1 cellular context compared by ENCODE assay signal in genomic region chr22:37817705-37818311, GRCh38.
TF ChIP-seq lines count a peak whose summit lies in the region.

No MANE protein-coding gene starts in this region.

TF ChIP-seq in HepG2, 621 proteins besides CTCF, POLR2A, EP300 and RAD21 (continued from another document and continues in another):
- TF ChIP-seq ZNF281 (CRISPR knock-in tag; IDR thresholded peaks at IDR 0.05; ENCODE audit: borderline replicate concordance) (no peak; the same call in 1 of the 2 replicates), ZNF30 (CRISPR knock-in tag; IDR thresholded peaks at IDR 0.05) (no peak), DMAP1 (CRISPR knock-in tag; IDR thresholded peaks at IDR 0.05) (0 out of 2 replicates have a peak, but pooled peaks have one; percentile 23), ZFP62 (CRISPR knock-in tag; IDR thresholded peaks at IDR 0.05) (no peak), HDAC2 (CRISPR knock-in tag; IDR thresholded peaks at IDR 0.05) (peak; percentile 90), DBP (CRISPR knock-in tag; IDR thresholded peaks at IDR 0.05; ENCODE audit: not compliant biosample characterization) (no peak), ZKSCAN1 (IDR thresholded peaks at IDR 0.05; ENCODE audit: low read length) (no peak), ETV5 (CRISPR knock-in tag; IDR thresholded peaks at IDR 0.05; ENCODE audit: borderline replicate concordance) (peak; percentile 74; the same call in 1 of the 2 replicates), HOXA5 (CRISPR knock-in tag; IDR thresholded peaks at IDR 0.05) (peak; percentile 88; the same call in 1 of the 2 replicates), POLR2AphosphoS5 (IDR thresholded peaks at IDR 0.05; ENCODE audit: low read depth, low read length) (no peak; the same call in 1 of the 2 replicates), RNF2 (conservative IDR thresholded peaks at IDR 0.05; ENCODE audit: low read depth) (no peak), TEAD3 (CRISPR knock-in tag; optimal IDR thresholded peaks at IDR 0.05; ENCODE audit: borderline replicate concordance) (peak; percentile 88), TERF1 (CRISPR knock-in tag; IDR thresholded peaks at IDR 0.05) (no peak), SRSF1 (optimal IDR thresholded peaks at IDR 0.05; ENCODE audit: low read depth, low read length) (peak; percentile 82), MTF2 (CRISPR knock-in tag; IDR thresholded peaks at IDR 0.05; ENCODE audit: borderline replicate concordance) (no peak), STAT6 (CRISPR knock-in tag; IDR thresholded peaks at IDR 0.05; ENCODE audit: borderline replicate concordance) (no peak), RBAK (CRISPR knock-in tag; IDR thresholded peaks at IDR 0.05) (no peak), ZNF687 (CRISPR knock-in tag; IDR thresholded peaks at IDR 0.05) (peak; percentile 96), ZNF343 (CRISPR knock-in tag; IDR thresholded peaks at IDR 0.05) (no peak), ZNF792 (CRISPR knock-in tag; IDR thresholded peaks at IDR 0.05) (0 out of 2 replicates have a peak, but pooled peaks have one; percentile 22), TBP (CRISPR knock-in tag; IDR thresholded peaks at IDR 0.05) (peak; percentile 38; the same call in 1 of the 2 replicates), ZIK1 (CRISPR knock-in tag; IDR thresholded peaks at IDR 0.05; ENCODE audit: borderline replicate concordance, low read depth) (peak; percentile 80), ZNF335 (CRISPR knock-in tag; IDR thresholded peaks at IDR 0.05) (peak; percentile 92), UBTF (CRISPR knock-in tag; IDR thresholded peaks at IDR 0.05) (peak; percentile 85), YEATS2 (CRISPR knock-in tag; IDR thresholded peaks at IDR 0.05; ENCODE audit: borderline replicate concordance) (peak; percentile 86), ZSCAN21 (CRISPR knock-in tag; IDR thresholded peaks at IDR 0.05; ENCODE audit: borderline replicate concordance) (peak; percentile 81), ZNF101 (CRISPR knock-in tag; IDR thresholded peaks at IDR 0.05; ENCODE audit: borderline replicate concordance, low read depth) (no peak), ZNF484 (CRISPR knock-in tag; IDR thresholded peaks at IDR 0.05; ENCODE audit: borderline replicate concordance, low read depth) (no peak), NKX3-1 (CRISPR knock-in tag; IDR thresholded peaks at IDR 0.05) (no peak), ARID2 (CRISPR knock-in tag; IDR thresholded peaks at IDR 0.05; ENCODE audit: borderline replicate concordance) (no peak), ZNF589 (CRISPR knock-in tag; conservative IDR thresholded peaks at IDR 0.05) (no peak), SYNCRIP (IDR thresholded peaks at IDR 0.05; ENCODE audit: insufficient read depth, low read depth, low read length) (no peak), MAF1 (CRISPR knock-in tag; IDR thresholded peaks at IDR 0.05; ENCODE audit: borderline replicate concordance) (peak; percentile 51; the same call in 1 of the 2 replicates), CENPBD1 (CRISPR knock-in tag; IDR thresholded peaks at IDR 0.05; ENCODE audit: borderline replicate concordance, low read depth) (no peak), ZNF678 (CRISPR knock-in tag; IDR thresholded peaks at IDR 0.05) (no peak), ZNF160 (CRISPR knock-in tag; IDR thresholded peaks at IDR 0.05) (peak; percentile 75), TFAP4 (IDR thresholded peaks at IDR 0.05; ENCODE audit: borderline replicate concordance, low read depth) (peak; percentile 48; the same call in 1 of the 2 replicates), PHF20 (CRISPR knock-in tag; IDR thresholded peaks at IDR 0.05) (no peak), ZNF512B (CRISPR knock-in tag; IDR thresholded peaks at IDR 0.05; ENCODE audit: borderline replicate concordance) (no peak), ATF1 (CRISPR knock-in tag; IDR thresholded peaks at IDR 0.05) (peak; percentile 35; the same call in 1 of the 2 replicates), ZKSCAN8 (CRISPR knock-in tag; IDR thresholded peaks at IDR 0.05; ENCODE audit: borderline replicate concordance) (no peak), ZBTB34 (CRISPR knock-in tag; IDR thresholded peaks at IDR 0.05) (no peak), BCL6 (CRISPR knock-in tag; IDR thresholded peaks at IDR 0.05) (peak; percentile 82), ZNF790 (CRISPR knock-in tag; IDR thresholded peaks at IDR 0.05; ENCODE audit: borderline replicate concordance) (no peak)
